ENCODE assay signal across 13 cellular contexts in the genomic region with DNA sequence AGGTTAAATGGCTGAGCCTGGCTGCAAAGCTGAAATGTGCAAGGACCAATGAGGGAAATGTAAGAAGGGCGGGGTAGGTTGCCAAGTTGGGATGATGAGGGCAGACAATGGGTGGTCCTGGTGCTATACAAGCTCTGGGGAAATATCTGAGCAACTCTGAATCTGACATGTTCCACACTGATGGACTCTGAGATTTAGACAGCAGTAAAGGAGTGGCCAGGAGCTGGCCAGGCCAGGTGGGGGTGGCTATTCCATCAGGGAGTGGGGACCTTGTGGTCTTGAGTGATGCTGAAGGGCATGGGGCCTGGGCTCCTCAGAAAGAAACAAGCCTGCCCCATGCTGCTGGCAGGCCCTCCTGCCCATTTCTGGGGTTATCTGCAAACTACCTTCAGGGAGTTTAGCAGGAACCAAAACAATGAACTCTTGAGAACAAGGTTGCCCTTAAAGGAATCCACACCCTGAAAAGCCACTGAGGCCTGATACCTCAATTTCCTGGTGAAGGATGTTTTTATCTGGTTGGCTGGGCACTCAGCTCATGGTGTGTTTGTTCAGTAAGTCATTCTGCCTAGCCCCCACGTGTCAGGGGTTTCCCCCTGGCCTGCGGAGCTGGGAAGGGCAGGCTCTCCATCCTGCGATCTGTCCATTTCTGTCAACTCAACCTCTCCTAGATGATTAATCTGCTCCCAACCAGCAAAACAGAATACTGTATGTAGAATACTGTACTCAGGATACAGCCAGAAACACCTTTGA.
DNase-seq lines count a peak whose midpoint lies in the region; ATAC-seq, FAIRE-seq and TF ChIP-seq lines count a peak whose summit lies in the region.
"Had no signal": no experiment of that assay in that cellular context is flagged by ENCODE, and none has a peak within 500 bp of the region (broad histone marks: within the 10 kb centered on the region; RNA-seq: fewer than 3 reads in every experiment).

No MANE protein-coding gene starts in this region.

- POLR2A ChIA-PET in H1 (lab: Charles Lee; ENCODE audit: partially characterized antibody), result no interaction called here

- H3K36me3 Mint-ChIP-seq in naive B cell, result peaks cover 0 to 7% of the 10 kb centered on the region in 2 donors
- H3K36me3 Mint-ChIP-seq: activated naive CD8-positive, alpha-beta T cell had no signal

- no peak overlapping the region for H2BK120ac ChIP-seq in H1 (replicated peaks; ENCODE audit: low read depth, low read length)

- WGBS in H1 (ENCODE audit: extremely low coverage in 1 of 2, insufficient coverage in 1 of 2, insufficient read length in 1 of 2, insufficient replicate concordance in 2 of 2, low coverage in 1 of 2, low lambda C conversion rate in 2 of 2, missing lambda C conversion rate in 1 of 2), 2 experiments, result 89% methylated on average over 4 of the region's 4 CpGs; no CpG with 5 or more reads in 1 of the 2 experiments

- ATAC-seq in naive B cell (ENCODE audit: low read depth in 2 of 2) (peak; percentile 94), GM21576 (IDR thresholded peaks at IDR 0.05; ENCODE audit: unreplicated experiment) (no peak)

- peak overlapping the region in 1 of 2 experiments; percentile 16; a peak in 1 of 4 replicates for H3K4me2 ChIP-seq in H1 (ENCODE audit: insufficient read depth in 1 of 2, low read depth in 2 of 2, low read length in 2 of 2)

- H3K4me1 ChIP-seq in H1 (replicated peaks in 1 of 4; ENCODE audit: control insufficient read depth in 3 of 4, insufficient read depth in 4 of 4, low read length in 3 of 4), result peaks cover 0 to 14% (median 7%) of the 10 kb centered on the region in 4 experiments; a peak in 6 of 7 replicates

- H3K14ac ChIP-seq in H1 (ENCODE audit: insufficient read length), result no peak overlapping the region

- peak overlapping the region; percentile 10 to 90 (median 70) for H3K4me3 Mint-ChIP-seq in naive B cell
- H3K4me3 Mint-ChIP-seq: activated naive CD8-positive, alpha-beta T cell had no signal

- peak overlapping the region; percentile 43; the same call in 1 of the 2 replicates for H2AFZ ChIP-seq in H1 (ENCODE audit: low read length)

- no peaks in the 10 kb centered on the region for H3K9me3 ChIP-seq in H1 (ENCODE audit: insufficient read depth in 2 of 2, low read depth in 1 of 2, low read length in 1 of 2)
- H3K9me3 ChIP-seq: testis had no signal

- TF ChIP-seq EP300 in H1 (IDR thresholded peaks at IDR 0.05; ENCODE audit: borderline replicate concordance in 1 of 2, low read depth in 2 of 2, low read length in 2 of 2), result no peak

- no peaks in the 10 kb centered on the region for H3K23me2 ChIP-seq in H1 (ENCODE audit: low read depth, low read length)

- TF ChIP-seq RAD21 in H1 (IDR thresholded peaks at IDR 0.05 in 1 of 2, conservative IDR thresholded peaks at IDR 0.05 in 1 of 2; ENCODE audit: low read depth in 2 of 2, low read length in 2 of 2), result no peak

- TF ChIP-seq POLR2A in H1 (IDR thresholded peaks at IDR 0.05; ENCODE audit: control extremely low read depth in 1 of 2, low read depth in 2 of 2, low read length in 2 of 2), result no peak

- H3K4me3 ChIP-seq in H1 (ENCODE audit: extremely low read depth in 1 of 4, insufficient read depth in 2 of 4, low read depth in 3 of 4, low read length in 4 of 4), result peak overlapping the region in 1 of 4 experiments; percentile 8; a peak in 1 of 8 replicates
- H3K4me3 ChIP-seq: testis had no signal

- no peak overlapping the region for H2AK5ac ChIP-seq in H1 (ENCODE audit: low read depth, low read length)

- H4K8ac ChIP-seq in H1 (ENCODE audit: extremely low read depth, insufficient read depth, low read length), result no peak overlapping the region; the same call in 1 of the 2 replicates

- H2BK12ac ChIP-seq in H1 (ENCODE audit: low read depth, low read length), result peak overlapping the region; percentile 79; the same call in 1 of the 2 replicates

- peak; percentile 7 for FAIRE-seq in H1 (lab: Jason Lieb, UNC)

- no peaks in the 10 kb centered on the region for H3K36me3 ChIP-seq in H1 (ENCODE audit: control insufficient read depth in 2 of 4, insufficient read depth in 4 of 4, low read length in 3 of 4)

- H3K56ac ChIP-seq in H1 (replicated peaks; ENCODE audit: insufficient read length, low read depth, low read length), result no peak overlapping the region

- H3K27me3 ChIP-seq in H1 (replicated peaks in 1 of 4; ENCODE audit: control insufficient read depth in 3 of 4, extremely low read depth in 1 of 4, insufficient read depth in 3 of 4, low read length in 3 of 4), result no peaks in the 10 kb centered on the region
- H3K27me3 ChIP-seq: testis had no signal

- no peaks in the 10 kb centered on the region for H3K27me3 Mint-ChIP-seq in naive B cell
- H3K27me3 Mint-ChIP-seq: activated naive CD8-positive, alpha-beta T cell had no signal

- H3K18ac ChIP-seq in H1 (ENCODE audit: extremely low read depth, low read length), result no peak overlapping the region

- no peak for TF ChIP-seq CTCF in H1 (IDR thresholded peaks at IDR 0.05; ENCODE audit: control extremely low read depth in 1 of 3, insufficient read depth in 1 of 3, low read depth in 1 of 3, low read length in 3 of 3)

- H4K5ac ChIP-seq in H1 (ENCODE audit: insufficient read length, low read depth, low read length), result no peak overlapping the region

- no peaks in the 10 kb centered on the region for H3K79me1 ChIP-seq in H1 (ENCODE audit: low read depth, low read length)

- H3K4ac ChIP-seq in H1 (replicated peaks; ENCODE audit: insufficient read length, low read depth, low read length), result no peak overlapping the region

- H3K9me3 Mint-ChIP-seq in naive B cell, result peaks cover 0 to 5% (median 0%) of the 10 kb centered on the region in 7 donors

- peak overlapping the region; percentile 36 for H4K91ac ChIP-seq in H1 (replicated peaks; ENCODE audit: insufficient read length, low read length)

- H2BK15ac ChIP-seq in H1 (ENCODE audit: low read length), result no peak overlapping the region

- CTCF ChIA-PET in H1 (lab: Charles Lee; ENCODE audit: partially characterized antibody), result interaction anchor here (0.6 to 1.5 kb wide), 5 partner anchors 9 to 169 kb away, joined by 3 to 5 read pairs (median 4); no protein-coding TSS in a partner anchor

- H2BK5ac ChIP-seq in H1 (ENCODE audit: low read depth, low read length), result peak overlapping the region; percentile 29; the same call in 1 of the 2 replicates

- DNase-seq in COLO668 (lab: John Stamatoyannopoulos, UW; ENCODE audit: unreplicated experiment) (peak; percentile 77), NCI-H226 (peak; percentile 79), H1 (ENCODE audit: low read depth in 1 of 2, low spot score in 2 of 2) (no peak), naive B cell (peak; percentile 88), LoVo (ENCODE audit: low spot score) (no peak)
- DNase-seq in activated CD4-positive, alpha-beta T cell treated with anti-CD3 and anti-CD28 coated beads for 4 hours, result no peak
- no peak for DNase-seq in central memory CD4-positive, alpha-beta T cell
- DNase-seq: activated CD4-positive, alpha-beta T cell treated with anti-CD3 and anti-CD28 coated beads for 48 hours; NCI-H187 treated with DMSO at 0.1 percent for 48 hours; RPMI8226; testis had no signal

- H4K20me1 ChIP-seq in H1 (replicated peaks in 1 of 2; ENCODE audit: control insufficient read depth in 1 of 2, insufficient read depth in 2 of 2, low read length in 2 of 2), result no peaks in the 10 kb centered on the region

- no peak overlapping the region for H2BK20ac ChIP-seq in H1 (ENCODE audit: low read length)

- H3K23ac ChIP-seq in H1 (ENCODE audit: insufficient read length), result no peak overlapping the region

- no peak overlapping the region for H3K9ac ChIP-seq in H1 (replicated peaks in 1 of 4; ENCODE audit: extremely low read depth in 1 of 4, low read depth in 3 of 4, low read length in 3 of 4)

- H3K79me2 ChIP-seq in H1 (ENCODE audit: control insufficient read depth in 1 of 2, insufficient read depth in 2 of 2, low read length in 2 of 2), result no peaks in the 10 kb centered on the region

- H3K4me1 Mint-ChIP-seq in naive B cell, result peaks cover 63 to 74% (median 73%) of the 10 kb centered on the region in 3 donors

- peak overlapping the region; percentile 89 to 99 (median 92) for H3K27ac Mint-ChIP-seq in naive B cell
- H3K27ac Mint-ChIP-seq: activated naive CD8-positive, alpha-beta T cell had no signal

- H3K27ac ChIP-seq in H1 (ENCODE audit: low read depth, low read length), result no peak overlapping the region
- H3K27ac ChIP-seq: testis had no signal

TF ChIP-seq in H1, 55 proteins besides CTCF, POLR2A, EP300 and RAD21 (continues in another document):
- TF ChIP-seq RNF2 (IDR thresholded peaks at IDR 0.05; ENCODE audit: borderline replicate concordance, low read depth, low read length, missing control alignments, poor library complexity, severe bottlenecking) (no peak), JUND (IDR thresholded peaks at IDR 0.05; ENCODE audit: low read length) (no peak), YY1 (IDR thresholded peaks at IDR 0.05; ENCODE audit: low read depth, low read length) (no peak), USF2 (IDR thresholded peaks at IDR 0.05; ENCODE audit: low read length) (no peak), BACH1 (IDR thresholded peaks at IDR 0.05; ENCODE audit: low read length) (no peak), RXRA (IDR thresholded peaks at IDR 0.05; ENCODE audit: insufficient read depth, low read depth, low read length) (no peak), KDM1A (IDR thresholded peaks at IDR 0.05; ENCODE audit: borderline replicate concordance, low read length) (no peak), POLR2AphosphoS5 (IDR thresholded peaks at IDR 0.05; ENCODE audit: low read depth, low read length) (no peak), TAF7 (optimal IDR thresholded peaks at IDR 0.05; ENCODE audit: borderline replicate concordance, low read depth, low read length) (no peak), CTBP2 (IDR thresholded peaks at IDR 0.05; ENCODE audit: borderline replicate concordance, insufficient read depth, insufficient read length, low read length) (no peak), SP4 (IDR thresholded peaks at IDR 0.05; ENCODE audit: low read length) (no peak), SIN3A (conservative IDR thresholded peaks at IDR 0.05 in 1 of 2, IDR thresholded peaks at IDR 0.05 in 1 of 2; ENCODE audit: low read depth in 1 of 2, low read length in 2 of 2) (no peak), BRCA1 (IDR thresholded peaks at IDR 0.05; ENCODE audit: low read depth, low read length) (no peak), GABPA (IDR thresholded peaks at IDR 0.05; ENCODE audit: borderline replicate concordance, insufficient read depth, low read length) (no peak), TBP (IDR thresholded peaks at IDR 0.05; ENCODE audit: low read depth, low read length) (no peak), SRF (IDR thresholded peaks at IDR 0.05; ENCODE audit: low read depth, low read length) (no peak), SP1 (IDR thresholded peaks at IDR 0.05; ENCODE audit: low read depth, low read length) (no peak)

Comparison
In these comparisons a context has a peak if more than half of its experiments do, and no peak if none do; other contexts are left out.
1. DNase-seq: peak in COLO668 (single experiment), NCI-H226 (single experiment) and naive B cell (single experiment); none in H1 (0 of 2), activated CD4-positive, alpha-beta T cell treated with anti-CD3 and anti-CD28 coated beads for 4 hours (0 of 2), central memory CD4-positive, alpha-beta T cell (single experiment) and LoVo (single experiment).